In genomic region chr14:22466520-22466919, GRCh38 we compare ENCODE assay signal across 14 cellular contexts.
DNase-seq lines count a peak whose midpoint lies in the region; ATAC-seq and TF ChIP-seq lines count a peak whose summit lies in the region.
"Had no signal": no experiment of that assay in that cellular context is flagged by ENCODE, and none has a peak within 500 bp of the region (broad histone marks: within the 10 kb centered on the region; RNA-seq: fewer than 3 reads in every experiment).

No MANE protein-coding gene starts in this region.

- H3K4me1 Mint-ChIP-seq in stimulated activated memory B cell treated with anti-CD40 and anti-IgM and Interleukin-4, amounts not matched to agents 10 μg/mL and 1 μg/mL and 100 μg/mL, for 72 hours = peaks cover 59% of the 10 kb centered on the region

- H3K4me3 ChIP-seq in RWPE2 (ENCODE audit: severe bottlenecking) (no peak overlapping the region), dorsolateral prefrontal cortex (no peak overlapping the region), upper lobe of right lung (no peak overlapping the region)
- H3K4me3 ChIP-seq: esophagus muscularis mucosa, SJCRH30 had no signal

- H3K9me3 Mint-ChIP-seq in stimulated activated memory B cell treated with anti-CD40 and anti-IgM and Interleukin-4, amounts not matched to agents 10 μg/mL and 1 μg/mL and 100 μg/mL, for 72 hours = no peaks in the 10 kb centered on the region

- H3K4me1 ChIP-seq in RWPE2 (ENCODE audit: insufficient read depth, poor library complexity, severe bottlenecking) (peaks cover 14% of the 10 kb centered on the region), upper lobe of right lung (no peaks in the 10 kb centered on the region)
- H3K4me1 ChIP-seq: SJCRH30 had no signal

- no peaks in the 10 kb centered on the region for H3K27me3 ChIP-seq in RWPE2 (ENCODE audit: insufficient read depth, poor library complexity, severe bottlenecking)
- peaks cover 0 to 1% (median 0%) of the 10 kb centered on the region in 45 donors for H3K27me3 ChIP-seq in dorsolateral prefrontal cortex
- H3K27me3 ChIP-seq in upper lobe of right lung = no peaks in the 10 kb centered on the region
- H3K27me3 ChIP-seq: esophagus muscularis mucosa, SJCRH30 had no signal

- H3K27ac ChIP-seq in RWPE2 (ENCODE audit: poor library complexity, severe bottlenecking) = no peak overlapping the region
- no peak overlapping the region for H3K27ac ChIP-seq in dorsolateral prefrontal cortex
- no peak overlapping the region for H3K27ac ChIP-seq in upper lobe of right lung
- H3K27ac ChIP-seq: esophagus muscularis mucosa, SJCRH30 had no signal

- ATAC-seq in HG02884 (IDR thresholded peaks at IDR 0.05; ENCODE audit: unreplicated experiment) = peak; percentile 40
- ATAC-seq in RWPE2 (ENCODE audit: low read depth) = peak; percentile 95
- peak; percentile 66 for ATAC-seq in stimulated activated memory B cell treated with anti-CD40 and anti-IgM and Interleukin-4, amounts not matched to agents 10 μg/mL and 1 μg/mL and 100 μg/mL, for 72 hours
- ATAC-seq in upper lobe of right lung = no peak
- ATAC-seq: left colon had no signal

- DNase-seq in NK-92 treated with Interleukin-12 subunit alpha and Interleukin-12 subunit beta, amount 100 ng/mL, for 24 hours (lab: John Stamatoyannopoulos, UW) = peak; percentile 70
- DNase-seq in NK-92 (lab: John Stamatoyannopoulos, UW; ENCODE audit: unreplicated experiment) (no peak), RWPE2 (ENCODE audit: low spot score) (no peak), dorsolateral prefrontal cortex (no peak), upper lobe of right lung (no peak), NCI-H1694 (lab: John Stamatoyannopoulos, UW) (no peak)
- DNase-seq: activated CD4-positive, alpha-beta T cell treated with anti-CD3 and anti-CD28 coated beads, Interleukin-2, amount 50 U/mL, for 1 hour; left colon; NCI-H2171 treated with DMSO at 0.1 percent for 48 hours; SJCRH30; stimulated activated CD4-positive, alpha-beta T cell treated with anti-CD3 and anti-CD28 coated beads, Interleukin-1b, Interleukin-23, amount 100 ng/mL, for 48 hours had no signal

- no peaks in the 10 kb centered on the region for H3K9me3 ChIP-seq in RWPE2 (ENCODE audit: severe bottlenecking)
- H3K9me3 ChIP-seq in upper lobe of right lung = no peaks in the 10 kb centered on the region
- H3K9me3 ChIP-seq: esophagus muscularis mucosa, SJCRH30 had no signal

- H3K36me3 ChIP-seq in RWPE2 (ENCODE audit: low read depth) = no peaks in the 10 kb centered on the region
- no peaks in the 10 kb centered on the region for H3K36me3 ChIP-seq in upper lobe of right lung
- H3K36me3 ChIP-seq: esophagus muscularis mucosa, SJCRH30 had no signal

- peak overlapping the region; percentile 90 for H3K27ac Mint-ChIP-seq in stimulated activated memory B cell treated with anti-CD40 and anti-IgM and Interleukin-4, amounts not matched to agents 10 μg/mL and 1 μg/mL and 100 μg/mL, for 72 hours

- H3K36me3 Mint-ChIP-seq in stimulated activated memory B cell treated with anti-CD40 and anti-IgM and Interleukin-4, amounts not matched to agents 10 μg/mL and 1 μg/mL and 100 μg/mL, for 72 hours = peaks cover 5% of the 10 kb centered on the region

- H3K4me3 Mint-ChIP-seq in stimulated activated memory B cell treated with anti-CD40 and anti-IgM and Interleukin-4, amounts not matched to agents 10 μg/mL and 1 μg/mL and 100 μg/mL, for 72 hours = no peak overlapping the region

- TF ChIP-seq CTCF in RWPE2 (IDR thresholded peaks at IDR 0.05; ENCODE audit: poor library complexity, severe bottlenecking) = no peak
- TF ChIP-seq CTCF in dorsolateral prefrontal cortex (IDR thresholded peaks at IDR 0.05 in 54 of 56, conservative IDR thresholded peaks at IDR 0.05 in 2 of 56; ENCODE audit: low read depth in 1 of 56, partially characterized antibody in 56 of 56) = no peak
- no peak for TF ChIP-seq CTCF in upper lobe of right lung (IDR thresholded peaks at IDR 0.05)

- no peaks in the 10 kb centered on the region for H3K27me3 Mint-ChIP-seq in stimulated activated memory B cell treated with anti-CD40 and anti-IgM and Interleukin-4, amounts not matched to agents 10 μg/mL and 1 μg/mL and 100 μg/mL, for 72 hours

- intact Hi-C loops in dorsolateral prefrontal cortex (cut with DNase I) = no loop called here
- intact Hi-C loops in upper lobe of right lung (cut with DNase I) = no loop called here
